ENCODE assay signal across 12 cellular contexts in genomic region chr5:10338996-10339903, GRCh38. TPM values are rescaled to one million over a fixed set of nuclear protein-coding genes. Genes with fewer than 3 reads are reported as not detected.
A peak's percentile ranks its signal among the peaks of the same experiment; 100 is the strongest.
DNase-seq lines count a peak whose midpoint lies in the region; ATAC-seq and TF ChIP-seq lines count a peak whose summit lies in the region.
"Had no signal": no experiment of that assay in that cellular context is flagged by ENCODE, and none has a peak within 500 bp of the region (broad histone marks: within the 10 kb centered on the region; RNA-seq: fewer than 3 reads in every experiment).

No MANE protein-coding gene starts in this region.

- no peak for ATAC-seq in HG02852 (IDR thresholded peaks at IDR 0.05; ENCODE audit: unreplicated experiment)

- in situ Hi-C loops in transverse colon (cut with MboI; ENCODE audit: low pct_ligation_motif_present in 1 of 4, low pct_unique_long_range_greater_than_20kb in 1 of 4, low sequenced_read_pairs in 3 of 4): no loop called here

- H3K4me3 ChIP-seq in ectodermal cell (ENCODE audit: insufficient read depth, low read depth, low read length) (no peak overlapping the region), transverse colon (no peak overlapping the region)
- H3K4me3 ChIP-seq: skin epidermis had no signal

- peaks cover 4% of the 10 kb centered on the region for H3K4me1 Mint-ChIP-seq in osteocyte (ENCODE audit: unreplicated experiment)

- DNase-seq in NCI-H1417 (lab: John Stamatoyannopoulos, UW) (peak in 2 of 3 experiments; percentile 97 to 100), NCI-H69 (lab: John Stamatoyannopoulos, UW) (peak; percentile 99), osteocyte (ENCODE audit: extremely low spot score, unreplicated experiment) (peak; percentile 76), AG20443 (ENCODE audit: low spot score) (no peak), transverse colon (no peak)
- DNase-seq: activated CD4-positive, alpha-beta memory T cell treated with anti-CD3 and anti-CD28 coated beads for 36 hours; activated naive CD4-positive, alpha-beta T cell treated with Interleukin-2 at 50 U/mL for 16 hours; Calu3; T-helper 1 cell had no signal

- no peaks in the 10 kb centered on the region for H3K9me3 Mint-ChIP-seq in osteocyte (ENCODE audit: unreplicated experiment)
- H3K9me3 Mint-ChIP-seq: activated CD4-positive, alpha-beta memory T cell treated with anti-CD3 and anti-CD28 coated beads for 36 hours had no signal

- H3K27me3 ChIP-seq in ectodermal cell (ENCODE audit: control insufficient read depth, insufficient read depth, low read length, poor library complexity, severe bottlenecking): peaks cover 12% of the 10 kb centered on the region
- peaks cover 3% of the 10 kb centered on the region for H3K27me3 ChIP-seq in transverse colon

- no peak overlapping the region for H3K27ac Mint-ChIP-seq in osteocyte (ENCODE audit: unreplicated experiment)
- H3K27ac Mint-ChIP-seq: activated CD4-positive, alpha-beta memory T cell treated with anti-CD3 and anti-CD28 coated beads for 36 hours had no signal

- no peaks in the 10 kb centered on the region for H3K36me3 Mint-ChIP-seq in osteocyte (ENCODE audit: unreplicated experiment)
- H3K36me3 Mint-ChIP-seq: activated CD4-positive, alpha-beta memory T cell treated with anti-CD3 and anti-CD28 coated beads for 36 hours had no signal

- intact Hi-C loops in transverse colon (cut with DNase I; ENCODE audit: low total_unique reads): no loop called here

- peak overlapping the region; percentile 76 for H3K27ac ChIP-seq in ectodermal cell (ENCODE audit: insufficient read depth, low read depth, low read length, poor library complexity, severe bottlenecking)
- no peak overlapping the region for H3K27ac ChIP-seq in transverse colon
- H3K27ac ChIP-seq: skin epidermis had no signal

- H3K27me3 Mint-ChIP-seq in osteocyte (ENCODE audit: unreplicated experiment): no peaks in the 10 kb centered on the region

- TF ChIP-seq CTCF in osteocyte (IDR thresholded peaks at IDR 0.05): no peak
- no peak for TF ChIP-seq CTCF in transverse colon (IDR thresholded peaks at IDR 0.05)

- TF ChIP-seq POLR2A in transverse colon (IDR thresholded peaks at IDR 0.05): no peak

- peaks cover 4% of the 10 kb centered on the region for H3K36me3 ChIP-seq in ectodermal cell (ENCODE audit: control insufficient read depth, insufficient read depth, low read length)
- no peaks in the 10 kb centered on the region for H3K36me3 ChIP-seq in transverse colon

- H3K4me1 ChIP-seq in ectodermal cell (ENCODE audit: control insufficient read depth, insufficient read depth, low read length): peaks cover 7% of the 10 kb centered on the region
- H3K4me1 ChIP-seq in transverse colon: no peaks in the 10 kb centered on the region

- 56 to 59% methylated on average over 20 of the region's 20 CpGs for WGBS in ectodermal cell, 2 experiments
- 73% methylated on average over 20 of the region's 20 CpGs; no CpG with 5 or more reads in 1 of the 2 donors for WGBS in transverse colon (ENCODE audit: low coverage in 1 of 2), 2 donors

- H3K4me3 Mint-ChIP-seq in osteocyte (ENCODE audit: unreplicated experiment): no peak overlapping the region
- H3K4me3 Mint-ChIP-seq: activated CD4-positive, alpha-beta memory T cell treated with anti-CD3 and anti-CD28 coated beads for 36 hours had no signal

- H3K9me3 ChIP-seq in ectodermal cell (ENCODE audit: control insufficient read depth, low read length) (no peaks in the 10 kb centered on the region), transverse colon (no peaks in the 10 kb centered on the region)

- TF ChIP-seq EP300 in transverse colon (IDR thresholded peaks at IDR 0.05; ENCODE audit: low read depth): no peak

RNA-seq across cellular contexts. Expression of gene MARCHF6, which starts 14.2 kb away (rescaled TPM):
- polyA plus RNA-seq in ectodermal cell (2013, experiment 1 of 4): 124 TPM
- polyA plus RNA-seq in ectodermal cell (2013, experiment 2 of 4): 133 TPM
- polyA plus RNA-seq in ectodermal cell (2013, experiment 3 of 4): 97.1 TPM
- 108 TPM for polyA plus RNA-seq in ectodermal cell (2013, experiment 4 of 4)
- 180 and 190 TPM in 2 replicates for total RNA-seq in osteocyte
- 100 to 1,000 TPM in 3 of 4 donors, 10 to 100 TPM in 1; 93.5 to 177 (median 111) TPM for total RNA-seq in transverse colon

RNA-seq across cellular contexts. Expression of gene CMBL, which starts 31.5 kb away (rescaled TPM):
- 18.0 TPM for polyA plus RNA-seq in ectodermal cell (2013, experiment 1 of 4)
- 18.1 TPM for polyA plus RNA-seq in ectodermal cell (2013, experiment 2 of 4)
- polyA plus RNA-seq in ectodermal cell (2013, experiment 3 of 4): 18.5 TPM
- 19.9 TPM for polyA plus RNA-seq in ectodermal cell (2013, experiment 4 of 4)
- total RNA-seq in osteocyte (23.3 and 24.2 TPM in 2 replicates), transverse colon (10 to 100 TPM; 36.6 to 87.6 (median 60.9) TPM)

Comparison
In these comparisons a context has a peak if more than half of its experiments do, and no peak if none do; other contexts are left out.
1. DNase-seq: peak in NCI-H1417 (2 of 3), NCI-H69 (single experiment) and osteocyte (single experiment); none in AG20443 (single experiment) and transverse colon (single experiment).